Comparison of ENCODE assay signal across 8 cellular contexts in genomic region chr15:39919740-39920509, GRCh38. TPM values are rescaled to one million over a fixed set of nuclear protein-coding genes. Genes with fewer than 3 reads are reported as not detected.
A peak's percentile ranks its signal among the peaks of the same experiment; 100 is the strongest.
DNase-seq lines count a peak whose midpoint lies in the region; ATAC-seq and TF ChIP-seq lines count a peak whose summit lies in the region.

A gene with protein sequence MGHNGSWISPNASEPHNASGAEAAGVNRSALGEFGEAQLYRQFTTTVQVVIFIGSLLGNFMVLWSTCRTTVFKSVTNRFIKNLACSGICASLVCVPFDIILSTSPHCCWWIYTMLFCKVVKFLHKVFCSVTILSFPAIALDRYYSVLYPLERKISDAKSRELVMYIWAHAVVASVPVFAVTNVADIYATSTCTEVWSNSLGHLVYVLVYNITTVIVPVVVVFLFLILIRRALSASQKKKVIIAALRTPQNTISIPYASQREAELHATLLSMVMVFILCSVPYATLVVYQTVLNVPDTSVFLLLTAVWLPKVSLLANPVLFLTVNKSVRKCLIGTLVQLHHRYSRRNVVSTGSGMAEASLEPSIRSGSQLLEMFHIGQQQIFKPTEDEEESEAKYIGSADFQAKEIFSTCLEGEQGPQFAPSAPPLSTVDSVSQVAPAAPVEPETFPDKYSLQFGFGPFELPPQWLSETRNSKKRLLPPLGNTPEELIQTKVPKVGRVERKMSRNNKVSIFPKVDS (minus strand): TSS chr15:39920266. CDS start chr15:39920026, 240 bp downstream.

- H3K4me1 ChIP-seq in cardiac muscle cell (ENCODE audit: low read depth), result no peaks in the 10 kb centered on the region

- H3K9me3 Mint-ChIP-seq in osteocyte (ENCODE audit: unreplicated experiment), result no peaks in the 10 kb centered on the region

- DNase-seq in G401 (ENCODE audit: low spot score), result peak; percentile 74
- peak; percentile 54 for DNase-seq in SK-MEL-5 (ENCODE audit: low read depth, low spot score)
- peak; percentile 57 to 90 for DNase-seq in cardiac muscle cell (ENCODE audit: low read depth in 1 of 2, low spot score in 1 of 2)
- peak; percentile 92 for DNase-seq in osteocyte (ENCODE audit: extremely low spot score, unreplicated experiment)

- H3K36me3 Mint-ChIP-seq in osteocyte (ENCODE audit: unreplicated experiment), result peaks cover under 1% of the 10 kb centered on the region

- H3K4me1 Mint-ChIP-seq in osteocyte (ENCODE audit: unreplicated experiment), result peaks cover 28% of the 10 kb centered on the region

- ATAC-seq in HG02678 (IDR thresholded peaks at IDR 0.05; ENCODE audit: unreplicated experiment) (peak; percentile 4), HG02884 (IDR thresholded peaks at IDR 0.05; ENCODE audit: unreplicated experiment) (no peak), GM18517 (IDR thresholded peaks at IDR 0.05; ENCODE audit: unreplicated experiment) (no peak)

- peak within 1 kb of the TSS; percentile 85 for H3K4me3 Mint-ChIP-seq in osteocyte (ENCODE audit: unreplicated experiment)

- in situ Hi-C loops in G401 (cut with HindIII; ENCODE audit: low sequenced_read_pairs) (no loop called here), SK-MEL-5 (cut with HindIII; ENCODE audit: low pct_unique_long_range_greater_than_20kb, low sequenced_read_pairs) (no loop called here)

- peak within 1 kb of the TSS; percentile 42 for H3K4me3 ChIP-seq in cardiac muscle cell

- no peaks in the 10 kb centered on the region for H3K9me3 ChIP-seq in cardiac muscle cell (ENCODE audit: low read depth)

- no peaks in the 10 kb centered on the region for H3K36me3 ChIP-seq in cardiac muscle cell

- H3K27ac Mint-ChIP-seq in osteocyte (ENCODE audit: unreplicated experiment), result peak within 1 kb of the TSS; percentile 95

- H3K27ac ChIP-seq in angular gyrus (ENCODE audit: low read depth, low read length), result peak within 1 kb of the TSS; percentile 86
- H3K27ac ChIP-seq in cardiac muscle cell, result no peak within 1 kb of the TSS

- TF ChIP-seq CTCF in cardiac muscle cell (IDR thresholded peaks at IDR 0.05; ENCODE audit: low read depth, low read length) (peak; percentile 22), osteocyte (IDR thresholded peaks at IDR 0.05) (no peak)

- no peaks in the 10 kb centered on the region for H3K27me3 Mint-ChIP-seq in osteocyte (ENCODE audit: unreplicated experiment)

- H3K27me3 ChIP-seq in cardiac muscle cell, result peaks cover 24% of the 10 kb centered on the region

RNA-seq across cellular contexts. Expression of the gene that starts here (rescaled TPM):
- total RNA-seq in G401 (2014; rRNA removed; shearing (Covaris generic)), result 0.98 and 2.0 TPM in 2 replicates
- total RNA-seq in SK-MEL-5 (2014; rRNA removed; shearing (Covaris generic)), result 5.3 and 6.3 TPM in 2 replicates
- polyA plus RNA-seq in SK-MEL-5 (2015; cell fraction: cytosol; rRNA removed), result 6.2 and 8.7 TPM in 2 replicates
- polyA plus RNA-seq in SK-MEL-5 (2015; cell fraction: nucleus; rRNA removed), result 3.3 and 3.5 TPM in 2 replicates
- total RNA-seq in cardiac muscle cell (3.2 and 5.6 TPM in 2 replicates), osteocyte (21.1 and 22.0 TPM in 2 replicates)
- polyA plus RNA-seq in cardiac muscle cell, result 1.4 and 5.9 TPM in 2 replicates
